Comparison of ENCODE assay signal across 8 cellular contexts in genomic region chr2:190318931-190319556, GRCh38. TPM values are rescaled to one million over a fixed set of nuclear protein-coding genes. Genes with fewer than 3 reads are reported as not detected.
DNase-seq lines count a peak whose midpoint lies in the region; ATAC-seq and TF ChIP-seq lines count a peak whose summit lies in the region.

No MANE protein-coding gene starts in this region.

- H3K27me3 ChIP-seq in A673 (replicated peaks; ENCODE audit: insufficient read depth, low read depth, low read length, poor library complexity): no peaks in the 10 kb centered on the region
- no peaks in the 10 kb centered on the region for H3K27me3 ChIP-seq in lower lobe of right lung (ENCODE audit: low read depth)
- H3K27me3 ChIP-seq in thyroid gland: no peaks in the 10 kb centered on the region

- POLR2A ChIA-PET in A673 (lab: Charles Lee; ENCODE audit: low non-redundant PET): interaction anchor here (0.5 kb wide), 1 partner anchor 334 kb away, joined by 4 read pairs; no protein-coding TSS in a partner anchor

- intact Hi-C loops in A673 (cut with micrococcal nuclease; ENCODE audit: unreplicated experiment) (loop anchor here (10.0 kb wide), 1 partner anchor 524 kb away; no protein-coding TSS in a partner anchor), lower lobe of right lung (cut with DNase I) (no loop called here), thyroid gland (cut with DNase I) (no loop called here)

- H3K36me3 ChIP-seq in A673 (ENCODE audit: insufficient read depth, low read length, poor library complexity, severe bottlenecking) (no peaks in the 10 kb centered on the region), lower lobe of right lung (no peaks in the 10 kb centered on the region), thyroid gland (no peaks in the 10 kb centered on the region)

- no peak for TF ChIP-seq CTCF in A673 (conservative IDR thresholded peaks at IDR 0.05; ENCODE audit: low read depth, low read length)
- no peak for TF ChIP-seq CTCF in lower lobe of right lung (IDR thresholded peaks at IDR 0.05)
- no peak for TF ChIP-seq CTCF in thyroid gland (IDR thresholded peaks at IDR 0.05)

- BruUV-seq in A673 (replicated peaks; lab: Mats Ljungman, UMichigan): no TSS peak

- WGBS in thyroid gland, 2 donors: 3 to 4% methylated on average over 13 of the region's 13 CpGs

- CTCF ChIA-PET in A673 (lab: Charles Lee): interaction anchor here (1.0 kb wide), 2 partner anchors 17 to 19 kb away, joined by 3 to 5 read pairs; no protein-coding TSS in a partner anchor

- H3K9me3 ChIP-seq in A673 (ENCODE audit: low read depth, low read length, poor library complexity, severe bottlenecking) (no peaks in the 10 kb centered on the region), lower lobe of right lung (no peaks in the 10 kb centered on the region), thyroid gland (no peaks in the 10 kb centered on the region)

- H3K4me1 ChIP-seq in A673 (ENCODE audit: insufficient read depth, low read length, poor library complexity, severe bottlenecking): peaks cover 11% of the 10 kb centered on the region
- peaks cover 19% of the 10 kb centered on the region for H3K4me1 ChIP-seq in lower lobe of right lung
- peaks cover 25 to 28% of the 10 kb centered on the region in 2 donors for H3K4me1 ChIP-seq in thyroid gland

- ATAC-seq in GM18502 (IDR thresholded peaks at IDR 0.05; ENCODE audit: poor library complexity, unreplicated experiment) (peak; percentile 44), HG02973 (IDR thresholded peaks at IDR 0.05; ENCODE audit: unreplicated experiment) (peak; percentile 25), lower lobe of right lung (peak; percentile 36 to 43)

- DNase-seq in A673 (ENCODE audit: low spot score) (peak; percentile 12), RKO (ENCODE audit: low spot score) (peak; percentile 39), lower lobe of right lung (no peak), thyroid gland (peak; percentile 34 to 42)
- DNase-seq in stimulated activated naive CD4-positive, alpha-beta T cell treated with Interleukin-2 at 50 U/mL for 16 hours (lab: John Stamatoyannopoulos, UW): no peak

- H3K27ac ChIP-seq in A673 (ENCODE audit: low read depth, low read length, poor library complexity, severe bottlenecking): peak overlapping the region; percentile 73
- H3K27ac ChIP-seq in cingulate gyrus (ENCODE audit: low read depth, low read length): peak overlapping the region; percentile 96
- peak overlapping the region; percentile 86 for H3K27ac ChIP-seq in lower lobe of right lung
- peak overlapping the region; percentile 51 to 100 (median 93) for H3K27ac ChIP-seq in thyroid gland

- H3K4me3 ChIP-seq in A673 (ENCODE audit: low read depth, low read length, poor library complexity, severe bottlenecking) (peak overlapping the region; percentile 81), lower lobe of right lung (peak overlapping the region; percentile 78), thyroid gland (replicated peaks in 1 of 3) (peak overlapping the region in 2 of 3 donors; percentile 32 to 57)

- no peak for TF ChIP-seq POLR2A in thyroid gland (IDR thresholded peaks at IDR 0.05)

RNA-seq across cellular contexts. Expression of gene HIBCH, which starts 0.6 kb away (rescaled TPM):
- 43.3 and 45.7 TPM in 2 replicates for total RNA-seq in A673 (2021)
- 24.3 TPM for total RNA-seq in lower lobe of right lung
- total RNA-seq in thyroid gland: 10 to 100 TPM; 27.5 to 40.1 (median 32.7) TPM

RNA-seq across cellular contexts. Expression of gene INPP1, which starts 24.3 kb away (rescaled TPM):
- total RNA-seq in A673 (2021) (3.2 and 3.9 TPM in 2 replicates), lower lobe of right lung (23.4 TPM), thyroid gland (10 to 100 TPM; 15.6 to 45.3 (median 21.2) TPM)

Comparison
In these comparisons a context has a peak if more than half of its experiments do, and no peak if none do; other contexts are left out.
1. DNase-seq: peak in A673 (single experiment), RKO (single experiment) and thyroid gland (2 of 2); none in lower lobe of right lung (single experiment) and stimulated activated naive CD4-positive, alpha-beta T cell treated with Interleukin-2 at 50 U/mL for 16 hours (single experiment).
2. Peak in every context shown above with its lines, with median percentiles within 50 percentile points of each other: H3K27ac ChIP-seq, H3K4me3 ChIP-seq and ATAC-seq.